In the genomic region with DNA sequence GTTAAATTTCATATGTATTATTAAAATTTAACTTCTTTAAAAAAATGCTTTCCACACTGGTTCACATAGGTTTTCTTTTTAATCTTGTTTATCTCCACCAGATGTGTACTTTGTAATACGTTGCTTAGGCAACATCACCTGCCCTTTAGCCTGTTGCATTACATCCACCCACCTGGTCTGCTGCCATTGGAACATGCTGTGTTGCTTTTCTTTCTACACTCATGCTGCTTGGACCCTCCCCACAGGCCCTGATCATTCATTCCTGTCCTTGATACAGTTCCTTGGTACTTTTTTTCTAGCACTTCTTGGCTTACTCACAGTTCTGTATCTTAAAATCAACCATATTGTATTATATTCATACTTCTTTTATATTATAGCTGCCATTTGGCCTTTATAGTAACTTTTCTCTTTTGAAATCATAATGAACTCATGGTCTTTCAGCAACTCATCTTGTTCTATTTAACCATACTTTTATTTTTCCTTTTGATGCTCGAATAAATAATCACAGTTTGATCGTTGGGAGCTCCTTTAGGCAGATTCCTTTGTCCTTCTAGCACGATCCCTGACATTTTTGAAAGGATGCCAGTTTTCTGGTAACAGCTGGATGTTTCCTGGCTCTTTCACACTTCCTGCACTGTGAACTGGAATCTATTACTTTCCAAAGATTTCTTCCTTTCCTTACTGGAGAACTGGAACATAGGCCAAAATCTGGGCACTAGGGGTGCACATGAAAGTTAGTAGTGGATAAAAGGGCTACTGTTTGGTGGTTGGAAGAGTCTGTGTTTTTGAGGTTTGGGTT, we compare ENCODE assay signal across 8 cellular contexts.
DNase-seq lines count a peak whose midpoint lies in the region; ATAC-seq, FAIRE-seq and TF ChIP-seq lines count a peak whose summit lies in the region.

No MANE protein-coding gene starts in this region.

- peak; percentile 23 for FAIRE-seq in pancreas (lab: Jason Lieb, UNC)

- H3K27me3 ChIP-seq in pancreas: no peaks in the 10 kb centered on the region

- H3K27ac Mint-ChIP-seq in activated naive CD4-positive, alpha-beta T cell treated with anti-CD3 and anti-CD28 coated beads, Interleukin-2, amount 10 ng/mL, durations not matched to agents 7 days and 5 days: no peak overlapping the region

- no peaks in the 10 kb centered on the region for H3K36me3 ChIP-seq in pancreas

- no peaks in the 10 kb centered on the region for H3K27me3 Mint-ChIP-seq in activated naive CD4-positive, alpha-beta T cell treated with anti-CD3 and anti-CD28 coated beads, Interleukin-2, amount 10 ng/mL, durations not matched to agents 7 days and 5 days

- no peaks in the 10 kb centered on the region for H3K9me3 ChIP-seq in pancreas

- intact Hi-C loops in pancreas (cut with DNase I): no loop called here

- H3K36me3 Mint-ChIP-seq in activated naive CD4-positive, alpha-beta T cell treated with anti-CD3 and anti-CD28 coated beads, Interleukin-2, amount 10 ng/mL, durations not matched to agents 7 days and 5 days: no peaks in the 10 kb centered on the region

- no peaks in the 10 kb centered on the region for H3K4me1 Mint-ChIP-seq in activated naive CD4-positive, alpha-beta T cell treated with anti-CD3 and anti-CD28 coated beads, Interleukin-2, amount 10 ng/mL, durations not matched to agents 7 days and 5 days

- H3K27ac ChIP-seq in pancreas: peak overlapping the region; percentile 49 to 87 (median 72)

- H3K9me3 Mint-ChIP-seq in activated naive CD4-positive, alpha-beta T cell treated with anti-CD3 and anti-CD28 coated beads, Interleukin-2, amount 10 ng/mL, durations not matched to agents 7 days and 5 days: no peaks in the 10 kb centered on the region

- no peak overlapping the region for H3K4me3 Mint-ChIP-seq in activated naive CD4-positive, alpha-beta T cell treated with anti-CD3 and anti-CD28 coated beads, Interleukin-2, amount 10 ng/mL, durations not matched to agents 7 days and 5 days

- peak; percentile 52 for DNase-seq in GM04504 (ENCODE audit: low read depth)
- peak; percentile 50 for DNase-seq in NCI-H146 (lab: John Stamatoyannopoulos, UW)
- DNase-seq in fibroblast of mammary gland (ENCODE audit: low read depth): peak; percentile 86
- DNase-seq in pancreas: peak in 5 of 6 donors; percentile 39 to 88 (median 82)
- no peak for DNase-seq in activated naive CD4-positive, alpha-beta T cell treated with anti-CD3 and anti-CD28 coated beads, Interleukin-2, amount 10 ng/mL, durations not matched to agents 7 days and 5 days
- DNase-seq in C1 segment of cervical spinal cord (lab: John Stamatoyannopoulos, UW): no peak
- DNase-seq in SW 1271 (lab: John Stamatoyannopoulos, UW): no peak

- H3K4me3 ChIP-seq in fibroblast of mammary gland (ENCODE audit: control insufficient read depth, low read depth, low read length): no peak overlapping the region
- H3K4me3 ChIP-seq in pancreas: no peak overlapping the region

- CTCF ChIA-PET in activated naive CD4-positive, alpha-beta T cell treated with anti-CD3 and anti-CD28 coated beads, Interleukin-2, amount 10 ng/mL, durations not matched to agents 7 days and 5 days (lab: Charles Lee): no interaction called here

- WGBS in pancreas, 2 donors: 5 to 6% methylated on average over 4 of the region's 4 CpGs

- peaks cover 59 to 76% (median 75%) of the 10 kb centered on the region in 3 donors for H3K4me1 ChIP-seq in pancreas

- no peak for TF ChIP-seq CTCF in fibroblast of mammary gland (conservative IDR thresholded peaks at IDR 0.05; ENCODE audit: control insufficient read depth, insufficient read depth, low read depth, low read length)
- TF ChIP-seq CTCF in pancreas (IDR thresholded peaks at IDR 0.05): no peak

- ATAC-seq in pancreas: peak; percentile 82 to 91 (median 88)
- ATAC-seq in GM18502 (IDR thresholded peaks at IDR 0.05; ENCODE audit: poor library complexity, unreplicated experiment): no peak

Comparison
In these comparisons a context has a peak if more than half of its experiments do, and no peak if none do; other contexts are left out.
1. DNase-seq: peak in GM04504 (single experiment), NCI-H146 (single experiment), fibroblast of mammary gland (single experiment) and pancreas (5 of 6); none in activated naive CD4-positive, alpha-beta T cell treated with anti-CD3 and anti-CD28 coated beads, Interleukin-2, amount 10 ng/mL, durations not matched to agents 7 days and 5 days (single experiment), C1 segment of cervical spinal cord (0 of 14) and SW 1271 (0 of 2).